ENCODE assay signal across 9 cellular contexts in the genomic region with DNA sequence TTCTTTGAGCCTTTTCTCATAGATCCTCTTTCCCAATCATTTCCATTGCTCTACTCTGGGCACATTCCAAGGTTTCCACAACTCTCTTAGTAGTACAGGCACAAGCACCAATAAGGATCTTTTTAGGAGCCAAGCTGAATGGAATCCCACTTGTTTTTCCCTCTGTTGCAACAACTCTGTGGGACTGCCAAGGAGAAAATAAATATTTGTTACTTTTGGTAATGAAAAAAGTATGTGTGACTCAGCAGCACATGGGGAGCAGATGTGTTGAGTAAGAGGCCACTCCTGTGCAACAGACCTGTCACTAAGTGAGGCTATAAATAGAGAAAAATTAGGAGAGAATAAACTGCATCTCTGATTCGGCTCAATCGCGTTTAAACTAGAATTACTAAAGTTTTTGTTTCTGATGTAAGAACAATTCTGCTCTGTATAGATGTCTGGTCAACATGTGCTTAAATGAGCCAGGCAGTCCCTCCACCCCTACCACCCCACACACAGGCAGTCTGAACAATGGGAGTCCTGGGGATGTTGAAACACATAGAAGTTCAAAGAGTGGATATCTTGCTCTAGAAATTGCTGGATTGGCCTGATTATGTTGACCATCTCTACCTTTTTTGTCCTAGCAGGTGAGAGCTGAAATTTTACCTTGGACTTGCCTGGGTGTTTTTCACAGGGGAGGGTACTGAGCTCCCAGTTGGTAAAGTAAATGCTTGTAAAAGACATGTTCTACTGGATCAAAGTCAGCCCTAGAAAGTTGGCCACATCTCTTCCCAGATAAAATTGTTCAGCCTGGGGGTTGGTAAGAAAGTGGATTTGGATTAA.
DNase-seq lines count a peak whose midpoint lies in the region; ATAC-seq and TF ChIP-seq lines count a peak whose summit lies in the region.
"Had no signal": no experiment of that assay in that cellular context is flagged by ENCODE, and none has a peak within 500 bp of the region (broad histone marks: within the 10 kb centered on the region; RNA-seq: fewer than 3 reads in every experiment).

No MANE protein-coding gene starts in this region.

- CTCF ChIA-PET in HEK293T (lab: Yijun Ruan, JAX), result interaction anchor here (0.6 kb wide), 1 partner anchor 442 kb away, joined by 4 read pairs; no protein-coding TSS in a partner anchor

- no peak for ATAC-seq in HG02798 (IDR thresholded peaks at IDR 0.05; ENCODE audit: poor library complexity, unreplicated experiment)

- POLR2A ChIA-PET in HEK293T (lab: Yijun Ruan, JAX), result no interaction called here

- in situ Hi-C loops in G401 (cut with HindIII; ENCODE audit: low sequenced_read_pairs), result no loop called here

- DNase-seq in AG08395 (ENCODE audit: low spot score), result peak; percentile 83
- DNase-seq in NCI-H1694 (lab: John Stamatoyannopoulos, UW), result peak; percentile 21
- peak; percentile 21 for DNase-seq in epidermal melanocyte (ENCODE audit: insufficient read length, low spot score)
- DNase-seq in midbrain (lab: John Stamatoyannopoulos, UW), result peak; percentile 20
- DNase-seq in SKM-1 (lab: John Stamatoyannopoulos, UW; ENCODE audit: unreplicated experiment), result no peak
- no peak for DNase-seq in G401 (ENCODE audit: low spot score)
- DNase-seq in HEK293T (ENCODE audit: extremely low spot score), result no peak
- DNase-seq: DND-41 had no signal

TF ChIP-seq in HEK293T, 16 proteins besides CTCF, POLR2A, EP300 and RAD21:
- TF ChIP-seq ZNF384 (IDR thresholded peaks at IDR 0.05) (no peak), NFRKB (IDR thresholded peaks at IDR 0.05) (no peak), SP1 (IDR thresholded peaks at IDR 0.05) (no peak), HDGF (IDR thresholded peaks at IDR 0.05; ENCODE audit: borderline replicate concordance) (no peak), FOXM1 (IDR thresholded peaks at IDR 0.05; ENCODE audit: borderline replicate concordance) (no peak), L3MBTL2 (conservative IDR thresholded peaks at IDR 0.05) (no peak), ARNT (IDR thresholded peaks at IDR 0.05) (no peak), BHLHE40 (IDR thresholded peaks at IDR 0.05; ENCODE audit: borderline replicate concordance) (no peak), ELF4 (IDR thresholded peaks at IDR 0.05) (no peak), FOXK2 (IDR thresholded peaks at IDR 0.05) (no peak), LEF1 (IDR thresholded peaks at IDR 0.05; ENCODE audit: borderline replicate concordance) (no peak), CTBP1 (IDR thresholded peaks at IDR 0.05; ENCODE audit: borderline replicate concordance) (no peak), FOXA1 (IDR thresholded peaks at IDR 0.05) (no peak), SUZ12 (IDR thresholded peaks at IDR 0.05) (no peak), TARDBP (IDR thresholded peaks at IDR 0.05) (no peak)
- TF ChIP-seq, protein P1, sequence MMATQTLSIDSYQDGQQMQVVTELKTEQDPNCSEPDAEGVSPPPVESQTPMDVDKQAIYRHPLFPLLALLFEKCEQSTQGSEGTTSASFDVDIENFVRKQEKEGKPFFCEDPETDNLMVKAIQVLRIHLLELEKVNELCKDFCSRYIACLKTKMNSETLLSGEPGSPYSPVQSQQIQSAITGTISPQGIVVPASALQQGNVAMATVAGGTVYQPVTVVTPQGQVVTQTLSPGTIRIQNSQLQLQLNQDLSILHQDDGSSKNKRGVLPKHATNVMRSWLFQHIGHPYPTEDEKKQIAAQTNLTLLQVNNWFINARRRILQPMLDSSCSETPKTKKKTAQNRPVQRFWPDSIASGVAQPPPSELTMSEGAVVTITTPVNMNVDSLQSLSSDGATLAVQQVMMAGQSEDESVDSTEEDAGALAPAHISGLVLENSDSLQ (IDR thresholded peaks at IDR 0.05), result no peak

Comparison
In these comparisons a context has a peak if more than half of its experiments do, and no peak if none do; other contexts are left out.
1. DNase-seq: peak in AG08395 (single experiment), NCI-H1694 (single experiment), epidermal melanocyte (single experiment) and midbrain (single experiment); none in SKM-1 (single experiment), G401 (single experiment) and HEK293T (single experiment).